18 cellular contexts compared by ENCODE assay signal in the genomic region with DNA sequence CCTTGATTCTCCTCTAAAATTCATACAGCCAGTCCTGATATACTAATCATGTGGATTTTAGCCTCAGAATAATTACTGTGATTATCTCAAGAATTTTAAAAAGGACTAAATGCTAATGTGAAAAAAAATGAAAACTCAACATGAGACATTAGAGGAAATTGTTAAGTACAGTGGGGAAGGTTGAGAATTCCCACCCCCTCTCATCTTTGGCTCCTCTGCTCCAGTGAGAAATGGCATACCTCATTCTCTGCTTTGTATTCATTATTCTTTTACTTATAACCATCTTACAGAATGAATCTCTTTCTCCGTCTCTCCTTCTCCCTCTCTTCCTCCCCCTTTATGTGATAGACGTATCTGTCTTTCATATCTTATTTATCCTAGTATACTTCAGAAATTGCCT.
DNase-seq lines count a peak whose midpoint lies in the region; ATAC-seq, FAIRE-seq and TF ChIP-seq lines count a peak whose summit lies in the region.
"Had no signal": no experiment of that assay in that cellular context is flagged by ENCODE, and none has a peak within 500 bp of the region (broad histone marks: within the 10 kb centered on the region; RNA-seq: fewer than 3 reads in every experiment).

No MANE protein-coding gene starts in this region.

- no peaks in the 10 kb centered on the region for H3K79me2 ChIP-seq in PC-3 (ENCODE audit: low read length)
- H3K79me2 ChIP-seq in K562 (ENCODE audit: control insufficient read depth, insufficient read depth, low read length): no peaks in the 10 kb centered on the region
- H3K79me2 ChIP-seq in smooth muscle cell (ENCODE audit: low read depth): no peaks in the 10 kb centered on the region

- H3K27ac ChIP-seq in PC-3 (ENCODE audit: low read length) (peak overlapping the region; percentile 60), K562 (ENCODE audit: extremely low read depth, low read depth, low read length) (no peak overlapping the region), smooth muscle cell (ENCODE audit: low read depth) (peak overlapping the region; percentile 30)

- no peak for FAIRE-seq in K562 (lab: Jason Lieb, UNC)
- FAIRE-seq: GM19239 had no signal

- peak; percentile 14 for ATAC-seq in PC-3
- no peak for ATAC-seq in K562

- H2AFZ ChIP-seq in PC-3 (ENCODE audit: low read length) (no peak overlapping the region), K562 (ENCODE audit: low read depth, low read length) (no peak overlapping the region), smooth muscle cell (ENCODE audit: low read depth) (no peak overlapping the region)

- TF ChIP-seq RAD21 in K562 (CRISPR knock-in tag; conservative IDR thresholded peaks at IDR 0.05 in 1 of 2, IDR thresholded peaks at IDR 0.05 in 1 of 2): no peak

- H3K4me3 ChIP-seq in PC-3 (ENCODE audit: low read length) (no peak overlapping the region), K562 (no peak overlapping the region), smooth muscle cell (no peak overlapping the region)
- H3K4me3 ChIP-seq: HAP-1 had no signal

- no peak for TF ChIP-seq EP300 in K562 (IDR thresholded peaks at IDR 0.05; ENCODE audit: low read length)

- H3K9me3 ChIP-seq in PC-3 (ENCODE audit: low read length) (no peaks in the 10 kb centered on the region), K562 (replicated peaks; ENCODE audit: control insufficient read depth, insufficient read depth, low read depth, low read length) (no peaks in the 10 kb centered on the region), smooth muscle cell (replicated peaks; ENCODE audit: low read depth) (no peaks in the 10 kb centered on the region)
- H3K9me3 ChIP-seq: HAP-1 had no signal

- H4K20me1 ChIP-seq in PC-3 (ENCODE audit: low read length) (no peaks in the 10 kb centered on the region), K562 (replicated peaks; ENCODE audit: control insufficient read depth, insufficient read depth, low read length) (no peaks in the 10 kb centered on the region), smooth muscle cell (ENCODE audit: low read depth) (no peaks in the 10 kb centered on the region)

- H3K27me3 ChIP-seq in PC-3 (ENCODE audit: low read length) (no peaks in the 10 kb centered on the region), K562 (ENCODE audit: control insufficient read depth in 2 of 2, insufficient read depth in 2 of 2, low read length in 2 of 2) (no peaks in the 10 kb centered on the region), smooth muscle cell (ENCODE audit: low read depth) (no peaks in the 10 kb centered on the region)

- H3K9ac ChIP-seq in PC-3 (ENCODE audit: low read length): no peak overlapping the region; the same call in 1 of the 2 replicates
- no peak overlapping the region for H3K9ac ChIP-seq in K562 (ENCODE audit: insufficient read depth in 1 of 2, low read depth in 2 of 2, low read length in 2 of 2)
- H3K9ac ChIP-seq in smooth muscle cell (ENCODE audit: low read depth): no peak overlapping the region

- TF ChIP-seq CTCF in PC-3 (conservative IDR thresholded peaks at IDR 0.05; ENCODE audit: low read depth, low read length) (no peak), K562 (IDR thresholded peaks at IDR 0.05 in 2 of 3, conservative IDR thresholded peaks at IDR 0.05 in 1 of 3; ENCODE audit: insufficient read depth in 2 of 3, low read depth in 1 of 3, low read length in 3 of 3) (no peak), smooth muscle cell (IDR thresholded peaks at IDR 0.05; ENCODE audit: borderline replicate concordance, insufficient read depth, poor library complexity, severe bottlenecking) (no peak)

- H3K9me1 ChIP-seq in K562 (ENCODE audit: control insufficient read depth, insufficient read depth, low read length): no peaks in the 10 kb centered on the region

- POLR2A ChIA-PET in PC-3 (lab: Charles Lee; ENCODE audit: unreplicated experiment): interaction anchor here (0.6 to 0.8 kb wide), 2 partner anchors 352 to 1363 kb away, joined by 5 to 7 read pairs; no protein-coding TSS in a partner anchor
- POLR2A ChIA-PET in K562 (lab: Yijun Ruan, JAX): no interaction called here
- POLR2A ChIA-PET in HEK293T (lab: Yijun Ruan, JAX): no interaction called here

- no peaks in the 10 kb centered on the region for H3K9me2 ChIP-seq in PC-3 (replicated peaks; ENCODE audit: low read length)

- 47% methylated on average over 2 of the region's 2 CpGs for WGBS in K562 (ENCODE audit: insufficient coverage, low coverage, missing lambda C conversion rate)
- WGBS in smooth muscle cell (ENCODE audit: low lambda C conversion rate): 97% methylated on average over 2 of the region's 2 CpGs

- H3K4me2 ChIP-seq in PC-3 (ENCODE audit: low read length) (0 out of 2 replicates have a peak overlapping the region, but pooled peaks have one; percentile 3), K562 (ENCODE audit: insufficient read depth, low read length) (no peak overlapping the region), smooth muscle cell (no peak overlapping the region)

- intact Hi-C loops in PC-3 (cut with micrococcal nuclease) (loop anchor here (1.0 to 5.0 kb wide), 2 partner anchors 9 to 97 kb away; no protein-coding TSS in a partner anchor), K562 (cut with micrococcal nuclease) (no loop called here)

- BruUV-seq in PC-3 (replicated peaks; lab: Mats Ljungman, UMichigan) (no TSS peak), K562 (replicated peaks; lab: Mats Ljungman, UMichigan) (no TSS peak)

- H3F3A ChIP-seq in PC-3 (ENCODE audit: low read length, unreplicated experiment): no peaks in the 10 kb centered on the region
- no peaks in the 10 kb centered on the region for H3F3A ChIP-seq in smooth muscle cell (ENCODE audit: low read depth)

- H3K4me1 ChIP-seq in PC-3 (ENCODE audit: insufficient read depth, low read length): peaks cover 18% of the 10 kb centered on the region
- no peaks in the 10 kb centered on the region; a peak in 1 of 5 replicates for H3K4me1 ChIP-seq in K562 (replicated peaks in 1 of 2; ENCODE audit: control insufficient read depth in 2 of 2, insufficient read depth in 2 of 2, low read length in 2 of 2)
- H3K4me1 ChIP-seq in smooth muscle cell (ENCODE audit: low read depth): no peaks in the 10 kb centered on the region
- H3K4me1 ChIP-seq: HAP-1 had no signal

- CTCF ChIA-PET in PC-3 (lab: Charles Lee): interaction anchor here (0.6 kb wide), 1 partner anchor 31 kb away, joined by 4 read pairs; no protein-coding TSS in a partner anchor
- CTCF ChIA-PET in K562 (lab: Yijun Ruan, JAX; ENCODE audit: low intra/inter-chr PET ratio): no interaction called here
- CTCF ChIA-PET in HEK293T (lab: Yijun Ruan, JAX): no interaction called here

- TF ChIP-seq POLR2A in K562 (conservative IDR thresholded peaks at IDR 0.05): no peak

- in situ Hi-C loops in K562 (cut with MboI): no loop called here

- DNase-seq in Daoy (ENCODE audit: low read depth) (peak; percentile 59), PC-3 (no peak), K562 (ENCODE audit: extremely low read depth in 1 of 4, low spot score in 3 of 4) (no peak), smooth muscle cell (lab: John Stamatoyannopoulos, UW; ENCODE audit: unreplicated experiment) (no peak), HEK293T (ENCODE audit: extremely low spot score) (no peak), iPS-NIHi11 (ENCODE audit: low spot score) (no peak), SIG-M5 (lab: John Stamatoyannopoulos, UW) (no peak)
- DNase-seq: CD4-positive, CD25-positive, alpha-beta regulatory T cell; NCI-H1105; NCI-H1694; NCI-H2081; NCI-H2171; NCI-H446; NCI-H526; OCI-M1; Right ventricle myocardium superior had no signal

- H3K36me3 ChIP-seq in PC-3 (ENCODE audit: low read depth, low read length) (no peaks in the 10 kb centered on the region), K562 (ENCODE audit: control insufficient read depth, insufficient read depth, low read length) (no peaks in the 10 kb centered on the region), smooth muscle cell (ENCODE audit: low read depth) (no peaks in the 10 kb centered on the region)
- H3K36me3 ChIP-seq: HAP-1 had no signal

TF ChIP-seq in K562, 482 proteins besides CTCF, POLR2A, EP300 and RAD21 (continues in another document):
- TF ChIP-seq SPI1 (IDR thresholded peaks at IDR 0.05; ENCODE audit: borderline replicate concordance, low read depth, low read length): no peak
- TF ChIP-seq FOXM1 (IDR thresholded peaks at IDR 0.05; ENCODE audit: low read depth): no peak
- TF ChIP-seq FOXM1 (CRISPR knock-in tag; IDR thresholded peaks at IDR 0.05; ENCODE audit: low read depth): no peak
- TF ChIP-seq, protein P1, sequence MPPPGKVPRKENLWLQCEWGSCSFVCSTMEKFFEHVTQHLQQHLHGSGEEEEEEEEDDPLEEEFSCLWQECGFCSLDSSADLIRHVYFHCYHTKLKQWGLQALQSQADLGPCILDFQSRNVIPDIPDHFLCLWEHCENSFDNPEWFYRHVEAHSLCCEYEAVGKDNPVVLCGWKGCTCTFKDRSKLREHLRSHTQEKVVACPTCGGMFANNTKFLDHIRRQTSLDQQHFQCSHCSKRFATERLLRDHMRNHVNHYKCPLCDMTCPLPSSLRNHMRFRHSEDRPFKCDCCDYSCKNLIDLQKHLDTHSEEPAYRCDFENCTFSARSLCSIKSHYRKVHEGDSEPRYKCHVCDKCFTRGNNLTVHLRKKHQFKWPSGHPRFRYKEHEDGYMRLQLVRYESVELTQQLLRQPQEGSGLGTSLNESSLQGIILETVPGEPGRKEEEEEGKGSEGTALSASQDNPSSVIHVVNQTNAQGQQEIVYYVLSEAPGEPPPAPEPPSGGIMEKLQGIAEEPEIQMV (tag; conservative IDR thresholded peaks at IDR 0.05; ENCODE audit: low read depth): no peak

TF ChIP-seq in HEK293T, 16 proteins besides CTCF, POLR2A, EP300 and RAD21:
- no peak for TF ChIP-seq TARDBP (IDR thresholded peaks at IDR 0.05)
- no peak for TF ChIP-seq CTBP1 (IDR thresholded peaks at IDR 0.05; ENCODE audit: borderline replicate concordance)
- TF ChIP-seq SUZ12 (IDR thresholded peaks at IDR 0.05): no peak
- TF ChIP-seq L3MBTL2 (conservative IDR thresholded peaks at IDR 0.05): no peak
- TF ChIP-seq LEF1 (IDR thresholded peaks at IDR 0.05; ENCODE audit: borderline replicate concordance): no peak
TF ChIP-seq in HEK293T: peak in this region for 0.
